14 cellular contexts compared by ENCODE assay signal in the genomic region with DNA sequence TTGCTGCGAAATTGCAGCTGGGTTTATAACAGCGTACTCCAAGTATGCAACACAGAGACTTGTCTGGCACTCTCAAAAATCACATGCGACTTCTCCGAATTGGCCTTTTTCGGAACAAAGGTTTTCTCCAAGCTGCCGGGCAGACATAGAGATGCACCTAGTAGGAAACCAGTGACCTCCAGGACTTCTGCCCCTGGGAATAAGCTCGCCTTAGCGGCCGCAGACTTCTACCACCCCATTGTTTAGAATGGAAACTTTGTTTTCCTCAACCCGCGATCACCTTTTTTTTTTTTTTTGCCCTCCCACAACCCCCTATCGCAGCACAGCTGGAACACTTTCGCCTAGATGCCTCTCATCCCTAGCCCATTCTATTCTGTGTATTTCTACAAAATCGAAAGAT. TPM values are rescaled to one million over a fixed set of nuclear protein-coding genes. Genes with fewer than 3 reads are reported as not detected.
DNase-seq lines count a peak whose midpoint lies in the region; FAIRE-seq and TF ChIP-seq lines count a peak whose summit lies in the region.
"Had no signal": no experiment of that assay in that cellular context is flagged by ENCODE, and none has a peak within 500 bp of the region (broad histone marks: within the 10 kb centered on the region; RNA-seq: fewer than 3 reads in every experiment).

No MANE protein-coding gene starts in this region.

- H2BK15ac ChIP-seq in H1 (ENCODE audit: low read length) = no peak overlapping the region

- H3K79me2 ChIP-seq in H1 (ENCODE audit: control insufficient read depth in 1 of 2, insufficient read depth in 2 of 2, low read length in 2 of 2) (no peaks in the 10 kb centered on the region), neural cell (replicated peaks; ENCODE audit: insufficient read depth, low read length) (no peaks in the 10 kb centered on the region)

- POLR2A ChIA-PET in H1 (lab: Charles Lee; ENCODE audit: partially characterized antibody) = interaction anchor here (0.6 kb wide), 1 partner anchor 485 kb away, joined by 3 read pairs; no protein-coding TSS in a partner anchor

- H3K4ac ChIP-seq in H1 (replicated peaks; ENCODE audit: insufficient read length, low read depth, low read length) = no peak overlapping the region

- no peak overlapping the region for H2BK20ac ChIP-seq in H1 (ENCODE audit: low read length)

- H3K4me2 ChIP-seq in H1 (ENCODE audit: insufficient read depth in 1 of 2, low read depth in 2 of 2, low read length in 2 of 2) (peak overlapping the region in 1 of 2 experiments; percentile 18; a peak in 1 of 4 replicates), neural cell (ENCODE audit: low read length) (no peak overlapping the region)

- H3K9ac ChIP-seq in H1 (replicated peaks in 1 of 4; ENCODE audit: extremely low read depth in 1 of 4, low read depth in 3 of 4, low read length in 3 of 4) = no peak overlapping the region
- H3K9ac ChIP-seq in neural cell (ENCODE audit: low read length) = no peak overlapping the region

- peak; percentile 30 for DNase-seq in activated effector memory CD4-positive, alpha-beta T cell treated with anti-CD3 and anti-CD28 coated beads, Interleukin-2, amount 50 U/mL, for 16 hours
- no peak for DNase-seq in activated effector memory CD4-positive, alpha-beta T cell treated with Interleukin-2 at 50 U/mL for 16 hours
- DNase-seq in H1 (ENCODE audit: low read depth in 1 of 2, low spot score in 2 of 2) (peak in 1 of 2 experiments; percentile 43), ureter (ENCODE audit: low spot score) (peak; percentile 35), posterior vena cava (ENCODE audit: low spot score) (no peak), activated gamma-delta T cell treated with Interleukin-2 at 50 U/mL for 16 hours (no peak), inferior parietal cortex (ENCODE audit: extremely low spot score) (no peak)
- DNase-seq: NCI-H2029 treated with DMSO at 0.1 percent for 48 hours had no signal

- H4K91ac ChIP-seq in H1 (replicated peaks; ENCODE audit: insufficient read length, low read length) = no peak overlapping the region

- CTCF ChIA-PET in H1 (lab: Charles Lee; ENCODE audit: partially characterized antibody) = interaction anchor here (0.6 to 2.7 kb wide), 31 partner anchors 8 to 1282 kb away, joined by 3 to 26 read pairs (median 4); partner anchors contain the start of genes HOXA13, HOXA3, HOXA5 and HOXA7

- H2BK5ac ChIP-seq in H1 (ENCODE audit: low read depth, low read length) = no peak overlapping the region

- no peak overlapping the region for H3K23ac ChIP-seq in H1 (ENCODE audit: insufficient read length)

- H3K23me2 ChIP-seq in H1 (ENCODE audit: low read depth, low read length) = no peaks in the 10 kb centered on the region; the same call in 1 of the 2 replicates

- H4K8ac ChIP-seq in H1 (ENCODE audit: extremely low read depth, insufficient read depth, low read length) = no peak overlapping the region

- no peak overlapping the region for H3K56ac ChIP-seq in H1 (replicated peaks; ENCODE audit: insufficient read length, low read depth, low read length)

- no peak overlapping the region for H2BK12ac ChIP-seq in H1 (ENCODE audit: low read depth, low read length)

- H3K9me3 ChIP-seq in H1 (ENCODE audit: insufficient read depth in 2 of 2, low read depth in 1 of 2, low read length in 1 of 2) = no peaks in the 10 kb centered on the region
- H3K9me3 ChIP-seq in neural cell (ENCODE audit: low read length) = peaks cover 8% of the 10 kb centered on the region

- H2AK5ac ChIP-seq in H1 (ENCODE audit: low read depth, low read length) = no peak overlapping the region

- TF ChIP-seq EP300 in H1 (IDR thresholded peaks at IDR 0.05; ENCODE audit: borderline replicate concordance in 1 of 2, low read depth in 2 of 2, low read length in 2 of 2) = no peak
- TF ChIP-seq EP300 in neural cell (conservative IDR thresholded peaks at IDR 0.05; ENCODE audit: poor library complexity, severe bottlenecking) = no peak

- H3K9me2 ChIP-seq in neural cell (ENCODE audit: insufficient read depth, low read length) = no peaks in the 10 kb centered on the region

- H3K36me3 ChIP-seq in H1 (ENCODE audit: control insufficient read depth in 2 of 4, insufficient read depth in 4 of 4, low read length in 3 of 4) (peaks cover 0 to 8% (median 0%) of the 10 kb centered on the region in 4 experiments; a peak in 1 of 8 replicates), neural cell (ENCODE audit: insufficient read depth, low read length) (no peaks in the 10 kb centered on the region)

- H2AFZ ChIP-seq in H1 (ENCODE audit: low read length) (no peak overlapping the region), neural cell (ENCODE audit: low read depth, low read length) (no peak overlapping the region)

- no peak overlapping the region for H3K27ac ChIP-seq in H1 (ENCODE audit: low read depth, low read length)
- no peak overlapping the region for H3K27ac ChIP-seq in neural cell (ENCODE audit: low read length)

- no peak overlapping the region for H3K18ac ChIP-seq in H1 (ENCODE audit: extremely low read depth, low read length)

- H3K4me1 ChIP-seq in H1 (replicated peaks in 1 of 4; ENCODE audit: control insufficient read depth in 3 of 4, insufficient read depth in 4 of 4, low read length in 3 of 4) = peaks cover 0 to 7% (median 4%) of the 10 kb centered on the region in 4 experiments; a peak in 5 of 7 replicates

- no peak for TF ChIP-seq CTCF in H1 (IDR thresholded peaks at IDR 0.05; ENCODE audit: control extremely low read depth in 1 of 3, insufficient read depth in 1 of 3, low read depth in 1 of 3, low read length in 3 of 3)
- no peak for TF ChIP-seq CTCF in neural cell (IDR thresholded peaks at IDR 0.05; ENCODE audit: poor library complexity, severe bottlenecking)

- no peak overlapping the region for H2BK120ac ChIP-seq in H1 (replicated peaks; ENCODE audit: low read depth, low read length)

- no peak overlapping the region for H3K14ac ChIP-seq in H1 (ENCODE audit: insufficient read length)

- intact Hi-C loops in posterior vena cava (cut with DNase I) = no loop called here

- peak overlapping the region in 1 of 4 experiments; percentile 8; a peak in 1 of 8 replicates for H3K4me3 ChIP-seq in H1 (ENCODE audit: extremely low read depth in 1 of 4, insufficient read depth in 2 of 4, low read depth in 3 of 4, low read length in 4 of 4)
- no peak overlapping the region for H3K4me3 ChIP-seq in neural cell (ENCODE audit: low read length)
- H3K4me3 ChIP-seq: GM12878 had no signal

- peaks cover 99 to 100% (median 100%) of the 10 kb centered on the region in 4 experiments for H3K27me3 ChIP-seq in H1 (replicated peaks in 1 of 4; ENCODE audit: control insufficient read depth in 3 of 4, extremely low read depth in 1 of 4, insufficient read depth in 3 of 4, low read length in 3 of 4)
- peaks cover 100% of the 10 kb centered on the region for H3K27me3 ChIP-seq in neural cell (ENCODE audit: insufficient read depth, low read depth, low read length)

- no peaks in the 10 kb centered on the region for H3K79me1 ChIP-seq in H1 (ENCODE audit: low read depth, low read length)

- TF ChIP-seq RAD21 in H1 (IDR thresholded peaks at IDR 0.05 in 1 of 2, conservative IDR thresholded peaks at IDR 0.05 in 1 of 2; ENCODE audit: low read depth in 2 of 2, low read length in 2 of 2) (no peak), neural cell (conservative IDR thresholded peaks at IDR 0.05) (no peak)

- no peak overlapping the region for H4K5ac ChIP-seq in H1 (ENCODE audit: insufficient read length, low read depth, low read length)

- 16% methylated on average over 14 of the region's 14 CpGs; no CpG with 5 or more reads in 1 of the 2 experiments for WGBS in H1 (ENCODE audit: extremely low coverage in 1 of 2, insufficient coverage in 1 of 2, insufficient read length in 1 of 2, insufficient replicate concordance in 2 of 2, low coverage in 1 of 2, low lambda C conversion rate in 2 of 2, missing lambda C conversion rate in 1 of 2), 2 experiments

- no peaks in the 10 kb centered on the region for H3F3A ChIP-seq in neural cell (ENCODE audit: insufficient read depth, low read length, poor library complexity, severe bottlenecking)

- H4K20me1 ChIP-seq in H1 (replicated peaks in 1 of 2; ENCODE audit: control insufficient read depth in 1 of 2, insufficient read depth in 2 of 2, low read length in 2 of 2) (peaks cover 42 to 54% of the 10 kb centered on the region in 2 experiments), neural cell (ENCODE audit: insufficient read depth) (no peaks in the 10 kb centered on the region)

- FAIRE-seq in H1 (lab: Jason Lieb, UNC) = no peak
- FAIRE-seq: A204.1 had no signal

- TF ChIP-seq POLR2A in H1 (IDR thresholded peaks at IDR 0.05; ENCODE audit: control extremely low read depth in 1 of 2, low read depth in 2 of 2, low read length in 2 of 2) = no peak

RNA-seq across cellular contexts. Expression of gene HOXA10, which starts 4.9 kb away (rescaled TPM):
- not detected in 2 replicates for total RNA-seq in H1 (2021; fragmentation: NEBNext Ultra II Directional; extraction: Animal tissue kit (Norgen Biotek cat#: 25700))
- not detected in 2 replicates for polyA plus RNA-seq in H1 (2011; rRNA removed)
- polyA plus RNA-seq in H1 (2011; cell fraction: cytosol; rRNA removed) = not detected
- polyA plus RNA-seq in H1 (2011; cell fraction: nucleus; rRNA removed) = not detected
- polyA plus RNA-seq in H1 (2012, experiment 1 of 2) = not detected in 4 replicates
- not detected for polyA plus RNA-seq in H1 (2012, experiment 2 of 2)
- polyA plus RNA-seq in H1 (2013, experiment 1 of 2) = not detected
- not detected for polyA plus RNA-seq in H1 (2013, experiment 2 of 2)
- not detected in 2 replicates for polyA minus RNA-seq in H1 (2011; rRNA and poly(A)+ RNA removed)
- polyA minus RNA-seq in H1 (2011; cell fraction: cytosol; rRNA and poly(A)+ RNA removed) = not detected
- not detected for polyA minus RNA-seq in H1 (2011; cell fraction: nucleus; rRNA and poly(A)+ RNA removed)
- polyA plus RNA-seq in neural cell = not detected in 2 replicates
- polyA minus RNA-seq in neural cell = not detected in 2 replicates
- total RNA-seq in ureter = 15.3 TPM
- 1 to 10 TPM; 8.9 to 9.2 TPM for total RNA-seq in posterior vena cava
- total RNA-seq: activated T-helper 2 cell treated with anti-CD3 and anti-CD28 coated beads, Interferon-gamma antibody, Interleukin-2, Interleukin-4, amounts not matched to agents 10 μg/mL and 5 μg/mL and 100 μg/mL, durations not matched to agents 14 hours and 24 hours and 36 hours; GM12878; right cardiac atrium had no signal
- polyA plus RNA-seq: GM12878, right cardiac atrium had no signal

RNA-seq across cellular contexts. Expression of gene HOXA11, which starts 6.0 kb away (rescaled TPM):
- total RNA-seq in H1 (2021; fragmentation: NEBNext Ultra II Directional; extraction: Animal tissue kit (Norgen Biotek cat#: 25700)) = not detected in 2 replicates
- not detected in 2 replicates for polyA plus RNA-seq in H1 (2011; rRNA removed)
- not detected for polyA plus RNA-seq in H1 (2011; cell fraction: cytosol; rRNA removed)
- not detected for polyA plus RNA-seq in H1 (2011; cell fraction: nucleus; rRNA removed)
- not detected in 4 replicates for polyA plus RNA-seq in H1 (2012, experiment 1 of 2)
- polyA plus RNA-seq in H1 (2012, experiment 2 of 2) = not detected
- not detected for polyA plus RNA-seq in H1 (2013, experiment 1 of 2)
- polyA plus RNA-seq in H1 (2013, experiment 2 of 2) = not detected
- polyA minus RNA-seq in H1 (2011; rRNA and poly(A)+ RNA removed) = not detected in 2 replicates
- not detected for polyA minus RNA-seq in H1 (2011; cell fraction: cytosol; rRNA and poly(A)+ RNA removed)
- polyA minus RNA-seq in H1 (2011; cell fraction: nucleus; rRNA and poly(A)+ RNA removed) = not detected
- not detected in 2 replicates for polyA plus RNA-seq in neural cell
- polyA minus RNA-seq in neural cell = not detected in 2 replicates
- 16.6 TPM for total RNA-seq in ureter
- 1 to 10 TPM in 1 of 2 donors, under 1 TPM in 1; 0.51 to 1.1 TPM for total RNA-seq in posterior vena cava
- total RNA-seq: activated T-helper 2 cell treated with anti-CD3 and anti-CD28 coated beads, Interferon-gamma antibody, Interleukin-2, Interleukin-4, amounts not matched to agents 10 μg/mL and 5 μg/mL and 100 μg/mL, durations not matched to agents 14 hours and 24 hours and 36 hours; GM12878; lung microvascular endothelial cell; right cardiac atrium had no signal
- polyA plus RNA-seq: GM12878, right cardiac atrium had no signal

RNA-seq across cellular contexts. Expression of gene HOXA9, which starts 13.7 kb away (rescaled TPM):
- total RNA-seq in H1 (2021; fragmentation: NEBNext Ultra II Directional; extraction: Animal tissue kit (Norgen Biotek cat#: 25700)) = not detected in 2 replicates
- not detected in 2 replicates for polyA plus RNA-seq in H1 (2011; rRNA removed)
- not detected for polyA plus RNA-seq in H1 (2011; cell fraction: cytosol; rRNA removed)
- not detected for polyA plus RNA-seq in H1 (2011; cell fraction: nucleus; rRNA removed)
- polyA plus RNA-seq in H1 (2012, experiment 1 of 2) = not detected in 4 replicates
- polyA plus RNA-seq in H1 (2012, experiment 2 of 2) = not detected
- polyA plus RNA-seq in H1 (2013, experiment 1 of 2) = not detected
- not detected for polyA plus RNA-seq in H1 (2013, experiment 2 of 2)
- polyA minus RNA-seq in H1 (2011; rRNA and poly(A)+ RNA removed) = not detected in 2 replicates
- not detected for polyA minus RNA-seq in H1 (2011; cell fraction: cytosol; rRNA and poly(A)+ RNA removed)
- not detected for polyA minus RNA-seq in H1 (2011; cell fraction: nucleus; rRNA and poly(A)+ RNA removed)
- not detected in 2 replicates for polyA plus RNA-seq in neural cell
- not detected in 2 replicates for polyA minus RNA-seq in neural cell
- 7.4 TPM for total RNA-seq in ureter
- total RNA-seq in posterior vena cava = 1 to 10 TPM; 7.4 TPM
- total RNA-seq: activated T-helper 2 cell treated with anti-CD3 and anti-CD28 coated beads, Interferon-gamma antibody, Interleukin-2, Interleukin-4, amounts not matched to agents 10 μg/mL and 5 μg/mL and 100 μg/mL, durations not matched to agents 14 hours and 24 hours and 36 hours; GM12878; right cardiac atrium had no signal
- polyA plus RNA-seq: GM12878, right cardiac atrium had no signal

RNA-seq across cellular contexts. Expression of gene HOXA13, which starts 20.9 kb away (rescaled TPM):
- not detected in 2 replicates for total RNA-seq in H1 (2021; fragmentation: NEBNext Ultra II Directional; extraction: Animal tissue kit (Norgen Biotek cat#: 25700))
- polyA plus RNA-seq in H1 (2011; rRNA removed) (not detected in 2 replicates), neural cell (not detected in 2 replicates)
- polyA plus RNA-seq in H1 (2011; cell fraction: cytosol; rRNA removed) = not detected
- polyA plus RNA-seq in H1 (2011; cell fraction: nucleus; rRNA removed) = not detected
- 0.07 TPM in 1 of 4 replicates, not detected in the others for polyA plus RNA-seq in H1 (2012, experiment 1 of 2)
- not detected for polyA plus RNA-seq in H1 (2012, experiment 2 of 2)
- not detected for polyA plus RNA-seq in H1 (2013, experiment 1 of 2)
- polyA plus RNA-seq in H1 (2013, experiment 2 of 2) = not detected
- polyA minus RNA-seq in H1 (2011; rRNA and poly(A)+ RNA removed) = not detected in 2 replicates
- not detected for polyA minus RNA-seq in H1 (2011; cell fraction: cytosol; rRNA and poly(A)+ RNA removed)
- not detected for polyA minus RNA-seq in H1 (2011; cell fraction: nucleus; rRNA and poly(A)+ RNA removed)
- polyA minus RNA-seq in neural cell = not detected in 2 replicates
- total RNA-seq in ureter (15.6 TPM), posterior vena cava (under 1 TPM in 1 of 2 donors, not detected in 1; 0.14 TPM)
- total RNA-seq: activated T-helper 2 cell treated with anti-CD3 and anti-CD28 coated beads, Interferon-gamma antibody, Interleukin-2, Interleukin-4, amounts not matched to agents 10 μg/mL and 5 μg/mL and 100 μg/mL, durations not matched to agents 14 hours and 24 hours and 36 hours; GM12878; lung microvascular endothelial cell; right cardiac atrium had no signal
- polyA plus RNA-seq: GM12878, right cardiac atrium had no signal

RNA-seq across cellular contexts. Expression of gene HOXA7, which starts 22.6 kb away (rescaled TPM):
- not detected in 2 replicates for total RNA-seq in H1 (2021; fragmentation: NEBNext Ultra II Directional; extraction: Animal tissue kit (Norgen Biotek cat#: 25700))
- polyA plus RNA-seq in H1 (2011; rRNA removed) (0.03 TPM in 1 of 2 replicates, not detected in the other), neural cell (not detected in 2 replicates)
- polyA plus RNA-seq in H1 (2011; cell fraction: cytosol; rRNA removed) = not detected
- not detected for polyA plus RNA-seq in H1 (2011; cell fraction: nucleus; rRNA removed)
- polyA plus RNA-seq in H1 (2012, experiment 1 of 2) = not detected in 4 replicates
- not detected for polyA plus RNA-seq in H1 (2012, experiment 2 of 2)
- 0.02 TPM for polyA plus RNA-seq in H1 (2013, experiment 1 of 2)
- 0.02 TPM for polyA plus RNA-seq in H1 (2013, experiment 2 of 2)
- not detected in 2 replicates for polyA minus RNA-seq in H1 (2011; rRNA and poly(A)+ RNA removed)
- not detected for polyA minus RNA-seq in H1 (2011; cell fraction: cytosol; rRNA and poly(A)+ RNA removed)
- polyA minus RNA-seq in H1 (2011; cell fraction: nucleus; rRNA and poly(A)+ RNA removed) = not detected
- polyA minus RNA-seq in neural cell = not detected in 2 replicates
- total RNA-seq in ureter (6.3 TPM), posterior vena cava (1 to 10 TPM; 6.2 to 6.7 TPM)
- total RNA-seq: activated T-helper 2 cell treated with anti-CD3 and anti-CD28 coated beads, Interferon-gamma antibody, Interleukin-2, Interleukin-4, amounts not matched to agents 10 μg/mL and 5 μg/mL and 100 μg/mL, durations not matched to agents 14 hours and 24 hours and 36 hours; GM12878; right cardiac atrium had no signal
- polyA plus RNA-seq: GM12878 had no signal

Comparison
In these comparisons a context has a peak if more than half of its experiments do, and no peak if none do; other contexts are left out.
1. DNase-seq: peak in activated effector memory CD4-positive, alpha-beta T cell treated with anti-CD3 and anti-CD28 coated beads, Interleukin-2, amount 50 U/mL, for 16 hours (single experiment) and ureter (single experiment); none in activated effector memory CD4-positive, alpha-beta T cell treated with Interleukin-2 at 50 U/mL for 16 hours (single experiment), posterior vena cava (single experiment), activated gamma-delta T cell treated with Interleukin-2 at 50 U/mL for 16 hours (single experiment) and inferior parietal cortex (single experiment).